Comparison of ENCODE assay signal across 11 cellular contexts in genomic region chr11:77140231-77140959, GRCh38. TPM values are rescaled to one million over a fixed set of nuclear protein-coding genes. Genes with fewer than 3 reads are reported as not detected.
DNase-seq lines count a peak whose midpoint lies in the region; ATAC-seq and TF ChIP-seq lines count a peak whose summit lies in the region.
"Had no signal": no experiment of that assay in that cellular context is flagged by ENCODE, and none has a peak within 500 bp of the region (broad histone marks: within the 10 kb centered on the region; RNA-seq: fewer than 3 reads in every experiment).

No MANE protein-coding gene starts in this region.

- no peaks in the 10 kb centered on the region for H3K9me3 ChIP-seq in gastroesophageal sphincter
- H3K9me3 ChIP-seq in osteoblast (ENCODE audit: low read depth, low read length) = no peaks in the 10 kb centered on the region
- no peaks in the 10 kb centered on the region for H3K9me3 ChIP-seq in Karpas-422 (ENCODE audit: low read length)
- H3K9me3 ChIP-seq: upper lobe of left lung had no signal

- TF ChIP-seq CTCF in gastroesophageal sphincter (IDR thresholded peaks at IDR 0.05) (no peak), osteoblast (IDR thresholded peaks at IDR 0.05; ENCODE audit: extremely low read depth, low read depth, low read length) (no peak)

- TF ChIP-seq EP300 in gastroesophageal sphincter (IDR thresholded peaks at IDR 0.05) = no peak

- peak; percentile 64 for ATAC-seq in gastroesophageal sphincter
- no peak for ATAC-seq in GM19395 (IDR thresholded peaks at IDR 0.05; ENCODE audit: unreplicated experiment)

- peaks cover 24% of the 10 kb centered on the region for H3K27me3 ChIP-seq in gastroesophageal sphincter
- H3K27me3 ChIP-seq in osteoblast (ENCODE audit: insufficient read depth, low read length) = peaks cover 4% of the 10 kb centered on the region
- H3K27me3 ChIP-seq in Karpas-422 (ENCODE audit: low read length) = no peaks in the 10 kb centered on the region

- H3K4me3 ChIP-seq in gastroesophageal sphincter (no peak overlapping the region), osteoblast (ENCODE audit: insufficient read depth, low read length) (no peak overlapping the region), Karpas-422 (ENCODE audit: low read length) (no peak overlapping the region)
- H3K4me3 ChIP-seq: upper lobe of left lung had no signal

- no peaks in the 10 kb centered on the region for H3K79me2 ChIP-seq in osteoblast (ENCODE audit: insufficient read depth, low read length)
- H3K79me2 ChIP-seq in Karpas-422 (ENCODE audit: low read length) = no peaks in the 10 kb centered on the region

- H3K9me2 ChIP-seq in Karpas-422 (replicated peaks; ENCODE audit: insufficient read depth, low read length) = no peaks in the 10 kb centered on the region

- DNase-seq in EL (peak; percentile 38), RPMI8226 (peak; percentile 52), osteoblast (ENCODE audit: insufficient read length, low spot score, missing footprints) (peak; percentile 89), NCI-H2171 treated with DMSO at 0.1 percent for 48 hours (lab: John Stamatoyannopoulos, UW) (no peak), Karpas-422 (no peak), SW480 (ENCODE audit: low spot score) (no peak)
- DNase-seq: stimulated activated CD4-positive, alpha-beta T cell treated with anti-CD3 and anti-CD28 coated beads, Interleukin-4, amount 100 ng/mL, for 1 hour; upper lobe of left lung had no signal

- 75 to 80% methylated on average over 1 of the region's 8 CpGs for WGBS in gastroesophageal sphincter (ENCODE audit: low coverage in 1 of 2), 2 donors

- no peaks in the 10 kb centered on the region for H3K36me3 ChIP-seq in gastroesophageal sphincter
- H3K36me3 ChIP-seq in osteoblast (ENCODE audit: insufficient read depth, low read length) = no peaks in the 10 kb centered on the region
- H3K36me3 ChIP-seq in Karpas-422 (ENCODE audit: insufficient read depth, low read length) = no peaks in the 10 kb centered on the region
- H3K36me3 ChIP-seq: upper lobe of left lung had no signal

- H3K4me2 ChIP-seq in osteoblast (ENCODE audit: insufficient read depth, low read length) = no peak overlapping the region
- no peak overlapping the region for H3K4me2 ChIP-seq in Karpas-422 (ENCODE audit: low read depth, low read length, poor library complexity, severe bottlenecking)

- H4K20me1 ChIP-seq in osteoblast (ENCODE audit: insufficient read depth, low read length) (no peaks in the 10 kb centered on the region), Karpas-422 (ENCODE audit: insufficient read depth, low read depth, low read length) (no peaks in the 10 kb centered on the region)

- peaks cover 0 to 16% (median 4%) of the 10 kb centered on the region in 3 donors for H3K4me1 ChIP-seq in gastroesophageal sphincter
- peaks cover 17% of the 10 kb centered on the region for H3K4me1 ChIP-seq in osteoblast (ENCODE audit: insufficient read depth, low read length)
- H3K4me1 ChIP-seq in Karpas-422 (ENCODE audit: low read length) = no peaks in the 10 kb centered on the region

- H2AFZ ChIP-seq in osteoblast (ENCODE audit: low read length) (peak overlapping the region; percentile 59), Karpas-422 (ENCODE audit: low read length) (no peak overlapping the region)

- TF ChIP-seq POLR2A in gastroesophageal sphincter (IDR thresholded peaks at IDR 0.05) = no peak

- H3K27ac ChIP-seq in gastroesophageal sphincter (peak overlapping the region in 2 of 4 donors; percentile 6 to 14), osteoblast (ENCODE audit: low read depth, low read length) (peak overlapping the region; percentile 44), Karpas-422 (ENCODE audit: low read length) (no peak overlapping the region)
- H3K27ac ChIP-seq: upper lobe of left lung had no signal

- no peak overlapping the region for H3K9ac ChIP-seq in Karpas-422 (ENCODE audit: low read length)

RNA-seq across cellular contexts. Expression of gene MYO7A, which starts 12.3 kb away (rescaled TPM):
- 10 to 100 TPM in 2 of 4 donors, 1 to 10 TPM in 2; 4.0 to 11.8 (median 8.7) TPM for total RNA-seq in gastroesophageal sphincter
- total RNA-seq in osteoblast = under 0.01 TPM in 2 replicates
- not detected in 2 replicates for total RNA-seq in Karpas-422 (2014; rRNA removed; shearing (Covaris generic); ENCODE audit: low replicate concordance)

RNA-seq across cellular contexts. Expression of gene OMP, which starts 37.8 kb away (rescaled TPM):
- total RNA-seq in gastroesophageal sphincter (not detected), osteoblast (0.88 TPM in 1 of 2 replicates, not detected in the other)
- not detected in 2 replicates for total RNA-seq in Karpas-422 (2014; rRNA removed; shearing (Covaris generic); ENCODE audit: low replicate concordance)
- total RNA-seq: mesenteric fat pad had no signal

Comparison
In these comparisons a context has a peak if more than half of its experiments do, and no peak if none do; other contexts are left out.
1. DNase-seq: peak in EL (single experiment), RPMI8226 (single experiment) and osteoblast (single experiment); none in NCI-H2171 treated with DMSO at 0.1 percent for 48 hours (single experiment), Karpas-422 (single experiment) and SW480 (single experiment).